Comparison of ENCODE assay signal across 9 cellular contexts in genomic region chr12:123435636-123436016, GRCh38. TPM values are rescaled to one million over a fixed set of nuclear protein-coding genes. Genes with fewer than 3 reads are reported as not detected.
DNase-seq lines count a peak whose midpoint lies in the region; ATAC-seq, FAIRE-seq and TF ChIP-seq lines count a peak whose summit lies in the region.
"Had no signal": no experiment of that assay in that cellular context is flagged by ENCODE, and none has a peak within 500 bp of the region (broad histone marks: within the 10 kb centered on the region; RNA-seq: fewer than 3 reads in every experiment).

No MANE protein-coding gene starts in this region.

- H3K9ac ChIP-seq in skeletal muscle satellite cell (ENCODE audit: low read depth, low read length) = peak overlapping the region; percentile 89

- CTCF ChIA-PET in WTC11 (lab: Charles Lee) = interaction anchor here (0.6 to 1.3 kb wide), 3 partner anchors 11 to 1151 kb away, joined by 3 read pairs; partner anchors contain the start of gene KMT5A

- H3K27ac Mint-ChIP-seq in GM23338 (no peak overlapping the region), WTC11 (no peak overlapping the region), glutamatergic neuron (ENCODE audit: unreplicated experiment) (no peak overlapping the region)

- H3K4me3 ChIP-seq in GM23338 = peak overlapping the region; percentile 90
- H3K4me3 ChIP-seq in skeletal muscle satellite cell (ENCODE audit: low read length) = peak overlapping the region; percentile 99

- H3K4me3 Mint-ChIP-seq in GM23338 = peak overlapping the region; percentile 91
- H3K4me3 Mint-ChIP-seq in WTC11 = peak overlapping the region; percentile 94
- peak overlapping the region; percentile 80 for H3K4me3 Mint-ChIP-seq in glutamatergic neuron (ENCODE audit: unreplicated experiment)

- H3K36me3 Mint-ChIP-seq in GM23338 (ENCODE audit: low read depth) = no peaks in the 10 kb centered on the region
- H3K36me3 Mint-ChIP-seq in WTC11 = no peaks in the 10 kb centered on the region
- H3K36me3 Mint-ChIP-seq in glutamatergic neuron (ENCODE audit: unreplicated experiment) = no peaks in the 10 kb centered on the region

- H3K9me2 ChIP-seq in GM23338 (ENCODE audit: insufficient read depth) = no peaks in the 10 kb centered on the region

- ATAC-seq in GM23338 (no peak), WTC11 (no peak)

- H2AFZ ChIP-seq in GM23338 = peak overlapping the region; percentile 99

- H3K9me3 Mint-ChIP-seq in GM23338 (no peaks in the 10 kb centered on the region), WTC11 (no peaks in the 10 kb centered on the region), glutamatergic neuron (ENCODE audit: unreplicated experiment) (peaks cover 2% of the 10 kb centered on the region)

- no peak for FAIRE-seq in GM19239 (lab: Jason Lieb, UNC)
- FAIRE-seq: TTC549 had no signal

- H3K4me1 ChIP-seq in GM23338 (ENCODE audit: insufficient read depth) (no peaks in the 10 kb centered on the region), skeletal muscle satellite cell (ENCODE audit: control insufficient read depth, insufficient read depth, low read length) (peaks cover 5% of the 10 kb centered on the region)

- H3K36me3 ChIP-seq in GM23338 (ENCODE audit: insufficient read depth) (no peaks in the 10 kb centered on the region), skeletal muscle satellite cell (ENCODE audit: insufficient read depth, low read length) (no peaks in the 10 kb centered on the region)

- TF ChIP-seq CTCF in GM23338 (conservative IDR thresholded peaks at IDR 0.05; ENCODE audit: low read depth in 2 of 2) = no peak
- TF ChIP-seq CTCF in WTC11 (IDR thresholded peaks at IDR 0.05) = no peak
- TF ChIP-seq CTCF in glutamatergic neuron (IDR thresholded peaks at IDR 0.05; ENCODE audit: partially characterized antibody, unreplicated experiment) = no peak

- H3K79me2 ChIP-seq in GM23338 (replicated peaks; ENCODE audit: insufficient read depth) = no peaks in the 10 kb centered on the region

- H3K27me3 Mint-ChIP-seq in GM23338 (ENCODE audit: insufficient read depth, low read depth, poor library complexity) (peaks cover 32% of the 10 kb centered on the region), WTC11 (ENCODE audit: low read depth) (peaks cover 39% of the 10 kb centered on the region), glutamatergic neuron (ENCODE audit: unreplicated experiment) (peaks cover 2% of the 10 kb centered on the region)

- no peaks in the 10 kb centered on the region for H3K9me3 ChIP-seq in skeletal muscle satellite cell (replicated peaks; ENCODE audit: low read length)

- peaks cover 5% of the 10 kb centered on the region for H3F3A ChIP-seq in GM23338 (replicated peaks; ENCODE audit: low read depth)

- DNase-seq in GM23338 (ENCODE audit: low spot score) (no peak), WTC11 (ENCODE audit: low spot score) (no peak), glutamatergic neuron (no peak), foreskin melanocyte (no peak), GM19239 (ENCODE audit: insufficient read length, low spot score) (no peak), Ammon's horn (ENCODE audit: low spot score) (no peak), NCI-H446 treated with DMSO at 0.1 percent for 48 hours (lab: John Stamatoyannopoulos, UW) (no peak)

- H3K4me2 ChIP-seq in GM23338 = peak overlapping the region; percentile 92
- peak overlapping the region; percentile 98 for H3K4me2 ChIP-seq in skeletal muscle satellite cell (ENCODE audit: low read length)

- no peak overlapping the region for H3K27ac ChIP-seq in GM23338 (ENCODE audit: low read depth)

- POLR2A ChIA-PET in WTC11 (lab: Charles Lee) = interaction anchor here (0.5 kb wide), 1 partner anchor 12 kb away, joined by 3 read pairs; no protein-coding TSS in a partner anchor

- H3K4me1 Mint-ChIP-seq in GM23338 (no peaks in the 10 kb centered on the region; the same call in 2 of the 3 replicates), WTC11 (no peaks in the 10 kb centered on the region), glutamatergic neuron (ENCODE audit: low read depth, unreplicated experiment) (no peaks in the 10 kb centered on the region)

- H3K27me3 ChIP-seq in GM23338 (ENCODE audit: insufficient read depth) = peaks cover 24% of the 10 kb centered on the region
- no peaks in the 10 kb centered on the region for H3K27me3 ChIP-seq in skeletal muscle satellite cell (ENCODE audit: control insufficient read depth, insufficient read depth, low read length)

- H4K20me1 ChIP-seq in GM23338 (replicated peaks; ENCODE audit: insufficient read depth) = no peaks in the 10 kb centered on the region; the same call in 1 of the 2 replicates

TF ChIP-seq in GM23338, 12 proteins besides CTCF, POLR2A, EP300 and RAD21 (continues in another document):
- TF ChIP-seq NANOG (IDR thresholded peaks at IDR 0.05; ENCODE audit: borderline replicate concordance) (no peak), ETS1 (IDR thresholded peaks at IDR 0.05) (no peak), JUNB (IDR thresholded peaks at IDR 0.05; ENCODE audit: unreplicated experiment) (no peak), EZH2phosphoT487 (IDR thresholded peaks at IDR 0.05; ENCODE audit: unreplicated experiment) (no peak), POLR2AphosphoS5 (IDR thresholded peaks at IDR 0.05; ENCODE audit: low read depth) (no peak), ZNF114 (CRISPR knock-in tag; IDR thresholded peaks at IDR 0.05) (no peak), ZNF331 (CRISPR knock-in tag; IDR thresholded peaks at IDR 0.05; ENCODE audit: low read depth) (no peak)

TF ChIP-seq in WTC11, 78 proteins besides CTCF, POLR2A, EP300 and RAD21:
- TF ChIP-seq ZNF121 (CRISPR knock-in tag; IDR thresholded peaks at IDR 0.05) = peak; percentile 57; the same call in 1 of the 2 replicates
- no peak for TF ChIP-seq ARID4B (CRISPR knock-in tag; IDR thresholded peaks at IDR 0.05; ENCODE audit: borderline replicate concordance)

RNA-seq across cellular contexts. Expression of gene RILPL2, which starts 0.9 kb away (rescaled TPM):
- total RNA-seq in GM23338 (2014; rRNA removed; shearing (Covaris generic)) = 0.58 and 1.4 TPM in 2 replicates
- 1.8 and 2.0 TPM in 2 replicates for polyA plus RNA-seq in GM23338 (2016; fragmentation: Nextera tagmentation; extraction: Ambion mirVana)
- 1.1 to 1.4 TPM (median 1.2 TPM) in 3 replicates for total RNA-seq in WTC11 (2021)
- total RNA-seq in glutamatergic neuron (ENCODE audit: unreplicated experiment) = 0.10 TPM
- total RNA-seq in skeletal muscle satellite cell (2012; rRNA removed) = 1.3 and 2.3 TPM in 2 replicates

RNA-seq across cellular contexts. Expression of gene SNRNP35, which starts 22.3 kb away (rescaled TPM):
- total RNA-seq in GM23338 (2014; rRNA removed; shearing (Covaris generic)) = 8.4 and 10.6 TPM in 2 replicates
- 36.3 and 38.4 TPM in 2 replicates for polyA plus RNA-seq in GM23338 (2016; fragmentation: Nextera tagmentation; extraction: Ambion mirVana)
- total RNA-seq in WTC11 (2021) = 19.1 to 21.3 TPM (median 20.0 TPM) in 3 replicates
- 33.1 TPM for total RNA-seq in glutamatergic neuron (ENCODE audit: unreplicated experiment)
- total RNA-seq in skeletal muscle satellite cell (2012; rRNA removed) = 8.5 and 10.4 TPM in 2 replicates

RNA-seq across cellular contexts. Expression of gene KMT5A, which starts 51.7 kb away (rescaled TPM):
- 29.0 and 29.3 TPM in 2 replicates for total RNA-seq in GM23338 (2014; rRNA removed; shearing (Covaris generic))
- polyA plus RNA-seq in GM23338 (2016; fragmentation: Nextera tagmentation; extraction: Ambion mirVana) = 12.9 and 19.0 TPM in 2 replicates
- total RNA-seq in WTC11 (2021) = 20.4 to 28.0 TPM (median 24.0 TPM) in 3 replicates
- 53.6 TPM for total RNA-seq in glutamatergic neuron (ENCODE audit: unreplicated experiment)
- 38.0 and 45.4 TPM in 2 replicates for total RNA-seq in skeletal muscle satellite cell (2012; rRNA removed)
